ENCODE assay signal across 8 cellular contexts in genomic region chr1:197399691-197400521, GRCh38.
DNase-seq lines count a peak whose midpoint lies in the region; ATAC-seq and TF ChIP-seq lines count a peak whose summit lies in the region.

No MANE protein-coding gene starts in this region.

- peaks cover 0 to 3% (median 0%) of the 10 kb centered on the region in 7 donors for H3K4me1 Mint-ChIP-seq in naive thymus-derived CD4-positive, alpha-beta T cell

- CTCF ChIA-PET in naive thymus-derived CD4-positive, alpha-beta T cell (lab: Charles Lee), result interaction anchor here (1.1 to 1.5 kb wide), 2 partner anchors 8 to 13 kb away, joined by 7 to 8 read pairs; no protein-coding TSS in a partner anchor

- no peak overlapping the region for H3K4me3 ChIP-seq in brain microvascular endothelial cell (ENCODE audit: low read depth, low read length)
- no peak overlapping the region for H3K4me3 ChIP-seq in naive thymus-derived CD4-positive, alpha-beta T cell (ENCODE audit: low read length)

- no peaks in the 10 kb centered on the region for H3K36me3 Mint-ChIP-seq in naive thymus-derived CD4-positive, alpha-beta T cell

- H3K27ac Mint-ChIP-seq in naive thymus-derived CD4-positive, alpha-beta T cell, result peak overlapping the region in 1 of 9 donors; percentile 28

- in situ Hi-C loops in brain microvascular endothelial cell (cut with HindIII; ENCODE audit: low pct_ligation_motif_present, low sequenced_read_pairs), result no loop called here

- H3K27me3 Mint-ChIP-seq in naive thymus-derived CD4-positive, alpha-beta T cell, result peaks cover 5 to 22% (median 8%) of the 10 kb centered on the region in 5 donors

- no peaks in the 10 kb centered on the region for H3K27me3 ChIP-seq in brain microvascular endothelial cell (replicated peaks)
- H3K27me3 ChIP-seq in naive thymus-derived CD4-positive, alpha-beta T cell (ENCODE audit: control insufficient read depth in 2 of 2, insufficient read depth in 2 of 2, low read length in 2 of 2), result no peaks in the 10 kb centered on the region

- H3K36me3 ChIP-seq in brain microvascular endothelial cell (replicated peaks), result no peaks in the 10 kb centered on the region
- H3K36me3 ChIP-seq in naive thymus-derived CD4-positive, alpha-beta T cell (ENCODE audit: control insufficient read depth in 2 of 3, insufficient read depth in 3 of 3, low read length in 3 of 3), result no peaks in the 10 kb centered on the region

- peak overlapping the region in 2 of 10 donors; percentile 54 to 64 for H3K4me3 Mint-ChIP-seq in naive thymus-derived CD4-positive, alpha-beta T cell

- peaks cover 0 to 4% (median 0%) of the 10 kb centered on the region in 11 donors for H3K9me3 Mint-ChIP-seq in naive thymus-derived CD4-positive, alpha-beta T cell

- ATAC-seq in GM21390 (IDR thresholded peaks at IDR 0.05; ENCODE audit: unreplicated experiment), result peak; percentile 87
- ATAC-seq in naive thymus-derived CD4-positive, alpha-beta T cell, result peak; percentile 88
- ATAC-seq in omental fat pad (ENCODE audit: low FRiP score), result no peak

- no peak overlapping the region for H3K27ac ChIP-seq in brain microvascular endothelial cell
- H3K27ac ChIP-seq in naive thymus-derived CD4-positive, alpha-beta T cell (ENCODE audit: low read depth, low read length), result no peak overlapping the region

- POLR2A ChIA-PET in naive thymus-derived CD4-positive, alpha-beta T cell (lab: Charles Lee), result no interaction called here

- no peaks in the 10 kb centered on the region for H3K9me3 ChIP-seq in naive thymus-derived CD4-positive, alpha-beta T cell (ENCODE audit: control insufficient read depth in 2 of 3, low read length in 3 of 3)

- DNase-seq in activated CD4-positive, alpha-beta T cell treated with anti-CD3 and anti-CD28 coated beads for 4 hours, result peak; percentile 4 to 24
- no peak for DNase-seq in activated CD4-positive, alpha-beta T cell treated with anti-CD3 and anti-CD28 coated beads, Interleukin-2, amount 50 U/mL, for 1 hour
- DNase-seq in HPDE6-E6E7 (ENCODE audit: extremely low spot score) (peak; percentile 54), NOMO-1 treated with dmso at 0.1 percent for 144 hours (lab: John Stamatoyannopoulos, UW; ENCODE audit: unreplicated experiment) (peak; percentile 54), brain microvascular endothelial cell (peak; percentile 68), omental fat pad (ENCODE audit: low spot score) (no peak)
- peak in 6 of 9 donors; percentile 14 to 51 (median 34) for DNase-seq in naive thymus-derived CD4-positive, alpha-beta T cell

- intact Hi-C loops in naive thymus-derived CD4-positive, alpha-beta T cell (cut with micrococcal nuclease), result loop anchor here in 1 of 2 donors (1.0 to 5.0 kb wide), 3 partner anchors 9 to 525 kb away; no protein-coding TSS in a partner anchor

- peak; percentile 65 for TF ChIP-seq CTCF in brain microvascular endothelial cell (IDR thresholded peaks at IDR 0.05; ENCODE audit: low read depth, low read length, missing control alignments)
- TF ChIP-seq CTCF in omental fat pad (IDR thresholded peaks at IDR 0.05), result no peak

- no peaks in the 10 kb centered on the region for H3K4me1 ChIP-seq in naive thymus-derived CD4-positive, alpha-beta T cell (ENCODE audit: control insufficient read depth in 2 of 2, insufficient read depth in 2 of 2, low read length in 2 of 2)

Comparison
In these comparisons a context has a peak if more than half of its experiments do, and no peak if none do; other contexts are left out.
1. DNase-seq: peak in activated CD4-positive, alpha-beta T cell treated with anti-CD3 and anti-CD28 coated beads for 4 hours (2 of 2), HPDE6-E6E7 (single experiment), NOMO-1 treated with dmso at 0.1 percent for 144 hours (single experiment), brain microvascular endothelial cell (single experiment) and naive thymus-derived CD4-positive, alpha-beta T cell (6 of 9); none in activated CD4-positive, alpha-beta T cell treated with anti-CD3 and anti-CD28 coated beads, Interleukin-2, amount 50 U/mL, for 1 hour (single experiment) and omental fat pad (single experiment).